ENCODE assay signal across 1 cellular context in genomic region chr6:26536571-26537159, GRCh38.
TF ChIP-seq lines count a peak whose summit lies in the region.

No MANE protein-coding gene starts in this region.

TF ChIP-seq in K562, 482 proteins besides CTCF, POLR2A, EP300 and RAD21 (continued from another document and continues in another):
- no peak for TF ChIP-seq DEAF1 (CRISPR knock-in tag; IDR thresholded peaks at IDR 0.05)
- no peak for TF ChIP-seq FOS (IDR thresholded peaks at IDR 0.05; ENCODE audit: extremely low read depth, insufficient read length)
- TF ChIP-seq MYNN (IDR thresholded peaks at IDR 0.05): no peak
- no peak for TF ChIP-seq MYNN (CRISPR knock-in tag; IDR thresholded peaks at IDR 0.05)
- no peak for TF ChIP-seq NKRF (IDR thresholded peaks at IDR 0.05; ENCODE audit: borderline replicate concordance)
- no peak for TF ChIP-seq ZEB2 (IDR thresholded peaks at IDR 0.05)
- TF ChIP-seq ZBTB33 (CRISPR knock-in tag; IDR thresholded peaks at IDR 0.05): no peak
- no peak for TF ChIP-seq ETV1 (tag; conservative IDR thresholded peaks at IDR 0.05; ENCODE audit: low read depth)
- TF ChIP-seq KAT8 (IDR thresholded peaks at IDR 0.05; ENCODE audit: low read depth): 0 out of 2 replicates have a peak, but pooled peaks have one; percentile 24
- no peak for TF ChIP-seq IFI16 (CRISPR knock-in tag; IDR thresholded peaks at IDR 0.05)
- TF ChIP-seq GTF3C2 (IDR thresholded peaks at IDR 0.05; ENCODE audit: borderline replicate concordance, extremely low read depth, insufficient read length): peak; percentile 16
- TF ChIP-seq FOXK2 (conservative IDR thresholded peaks at IDR 0.05 in 1 of 2, IDR thresholded peaks at IDR 0.05 in 1 of 2; ENCODE audit: low read depth in 2 of 2): no peak
- TF ChIP-seq CCNT2 (IDR thresholded peaks at IDR 0.05; ENCODE audit: borderline replicate concordance, extremely low read depth, insufficient read length, low read depth, low read length): no peak
- TF ChIP-seq THRAP3 (IDR thresholded peaks at IDR 0.05; ENCODE audit: borderline replicate concordance): peak; percentile 89; the same call in 1 of the 2 replicates
- TF ChIP-seq ETS2 (tag; IDR thresholded peaks at IDR 0.05; ENCODE audit: borderline replicate concordance, poor library complexity, severe bottlenecking): no peak
- no peak for TF ChIP-seq SRSF7 (optimal IDR thresholded peaks at IDR 0.05; ENCODE audit: low read depth, low read length)
- TF ChIP-seq LARP7 (IDR thresholded peaks at IDR 0.05): 0 out of 2 replicates have a peak, but pooled peaks have one; percentile 85
- TF ChIP-seq NCOR1 (IDR thresholded peaks at IDR 0.05): peak; percentile 31; the same call in 1 of the 2 replicates
- no peak for TF ChIP-seq CTCFL (IDR thresholded peaks at IDR 0.05; ENCODE audit: borderline replicate concordance, insufficient read depth, low read depth, low read length, poor library complexity, severe bottlenecking)
- TF ChIP-seq PHF8 (IDR thresholded peaks at IDR 0.05; ENCODE audit: borderline replicate concordance, low read length): peak; percentile 32
- no peak for TF ChIP-seq PRPF4 (IDR thresholded peaks at IDR 0.05; ENCODE audit: insufficient read depth, low read depth, low read length, poor library complexity, severe bottlenecking)
- TF ChIP-seq ARID2 (IDR thresholded peaks at IDR 0.05): 0 out of 2 replicates have a peak, but pooled peaks have one; percentile 46
- no peak for TF ChIP-seq ZFPM2 (CRISPR knock-in tag; IDR thresholded peaks at IDR 0.05)
- no peak for TF ChIP-seq TCFL5 (CRISPR knock-in tag; conservative IDR thresholded peaks at IDR 0.05)
- no peak for TF ChIP-seq CTBP1 (IDR thresholded peaks at IDR 0.05; ENCODE audit: borderline replicate concordance)
- no peak for TF ChIP-seq SMAD1 (IDR thresholded peaks at IDR 0.05; ENCODE audit: low read depth, low read length, partially characterized antibody)
- no peak for TF ChIP-seq NFE2L1 (tag; IDR thresholded peaks at IDR 0.05; ENCODE audit: borderline replicate concordance, low read depth)
- TF ChIP-seq FOXM1 (IDR thresholded peaks at IDR 0.05; ENCODE audit: low read depth): peak; percentile 29; the same call in 1 of the 2 replicates
- no peak for TF ChIP-seq FOXM1 (CRISPR knock-in tag; IDR thresholded peaks at IDR 0.05; ENCODE audit: low read depth)
- TF ChIP-seq SREBF2 (CRISPR knock-in tag; IDR thresholded peaks at IDR 0.05): no peak
- TF ChIP-seq ZNF778 (CRISPR knock-in tag; IDR thresholded peaks at IDR 0.05): no peak
- TF ChIP-seq ZNF311 (CRISPR knock-in tag; IDR thresholded peaks at IDR 0.05): no peak
- peak; percentile 29 for TF ChIP-seq ZNF280A (IDR thresholded peaks at IDR 0.05; ENCODE audit: low read depth, partially characterized antibody)
- TF ChIP-seq ZNF512 (tag; IDR thresholded peaks at IDR 0.05): peak; percentile 48; the same call in 1 of the 2 replicates
- TF ChIP-seq ATF7 (IDR thresholded peaks at IDR 0.05): no peak
- no peak for TF ChIP-seq NEUROD1 (IDR thresholded peaks at IDR 0.05; ENCODE audit: borderline replicate concordance, low read depth, low read length, partially characterized antibody)
- no peak for TF ChIP-seq HDAC2 (IDR thresholded peaks at IDR 0.05)
- TF ChIP-seq ERF (CRISPR knock-in tag; IDR thresholded peaks at IDR 0.05): no peak
- TF ChIP-seq GTF2E2 (tag; IDR thresholded peaks at IDR 0.05): no peak
- TF ChIP-seq POLR2B (IDR thresholded peaks at IDR 0.05; ENCODE audit: low read depth, partially characterized antibody): peak; percentile 38
- TF ChIP-seq NFIC (IDR thresholded peaks at IDR 0.05): no peak
- TF ChIP-seq MEIS2 (IDR thresholded peaks at IDR 0.05; ENCODE audit: partially characterized antibody): no peak
- no peak for TF ChIP-seq MBD2 (IDR thresholded peaks at IDR 0.05; ENCODE audit: borderline replicate concordance, low read depth)
- TF ChIP-seq ZNF79 (CRISPR knock-in tag; IDR thresholded peaks at IDR 0.05; ENCODE audit: low read depth): no peak
- peak; percentile 94 for TF ChIP-seq ZNF316 (IDR thresholded peaks at IDR 0.05)
- TF ChIP-seq HOXB6 (CRISPR knock-in tag; IDR thresholded peaks at IDR 0.05; ENCODE audit: borderline replicate concordance): no peak
- TF ChIP-seq THAP12 (CRISPR knock-in tag; IDR thresholded peaks at IDR 0.05): no peak
- TF ChIP-seq ADNP (tag; IDR thresholded peaks at IDR 0.05): no peak
- no peak for TF ChIP-seq FIP1L1 (IDR thresholded peaks at IDR 0.05; ENCODE audit: low read depth, low read length, poor library complexity, severe bottlenecking)
- TF ChIP-seq HMGN3 (IDR thresholded peaks at IDR 0.05; ENCODE audit: borderline replicate concordance, extremely low read depth, insufficient read length, low read depth, low read length): no peak
- TF ChIP-seq RBM15 (IDR thresholded peaks at IDR 0.05; ENCODE audit: insufficient read depth, low read length): no peak
- TF ChIP-seq HDGF (IDR thresholded peaks at IDR 0.05): peak; percentile 74; the same call in 1 of the 2 replicates
- no peak for TF ChIP-seq NFRKB (IDR thresholded peaks at IDR 0.05; ENCODE audit: low read depth)
- TF ChIP-seq CREB1 (IDR thresholded peaks at IDR 0.05): no peak
- TF ChIP-seq CREB1 (CRISPR knock-in tag; IDR thresholded peaks at IDR 0.05): no peak
- no peak for TF ChIP-seq KLF1 (tag; IDR thresholded peaks at IDR 0.05)
- TF ChIP-seq PHB2 (IDR thresholded peaks at IDR 0.05; ENCODE audit: low read depth): peak; percentile 20; the same call in 1 of the 2 replicates
- TF ChIP-seq CEBPG (CRISPR knock-in tag; IDR thresholded peaks at IDR 0.05): no peak
- no peak for TF ChIP-seq CEBPG (tag; conservative IDR thresholded peaks at IDR 0.05 in 1 of 2, IDR thresholded peaks at IDR 0.05 in 1 of 2)
- no peak for TF ChIP-seq TRIM28 (IDR thresholded peaks at IDR 0.05)
- TF ChIP-seq ELF4 (CRISPR knock-in tag; IDR thresholded peaks at IDR 0.05): peak; percentile 70; the same call in 1 of the 2 replicates
